ENCODE assay signal across 8 cellular contexts in genomic region chr1:33470495-33471012, GRCh38. TPM values are rescaled to one million over a fixed set of nuclear protein-coding genes. Genes with fewer than 3 reads are reported as not detected.
A peak's percentile ranks its signal among the peaks of the same experiment; 100 is the strongest.
DNase-seq lines count a peak whose midpoint lies in the region; ATAC-seq and TF ChIP-seq lines count a peak whose summit lies in the region.

No MANE protein-coding gene starts in this region.

- intact Hi-C loops in activated CD8-positive, alpha-beta T cell treated with anti-CD3 and anti-CD28 coated beads for 36 hours (cut with micrococcal nuclease), result loop anchor here (5.0 kb wide), 1 partner anchor 173 kb away; no protein-coding TSS in a partner anchor

- H3K4me1 ChIP-seq in endodermal cell (ENCODE audit: control insufficient read depth, insufficient read depth, low read length), result no peaks in the 10 kb centered on the region

- TF ChIP-seq CTCF in HL-60 (IDR thresholded peaks at IDR 0.05; ENCODE audit: insufficient read depth, low read length) (peak; percentile 95), endodermal cell (conservative IDR thresholded peaks at IDR 0.05) (peak; percentile 94), mesothelial cell of epicardium (IDR thresholded peaks at IDR 0.05; ENCODE audit: unreplicated experiment) (peak; percentile 56)
- peak; percentile 68 for TF ChIP-seq CTCF in activated CD8-positive, alpha-beta T cell treated with anti-CD3 and anti-CD28 coated beads for 36 hours (IDR thresholded peaks at IDR 0.05)

- no peak overlapping the region for H3K27ac Mint-ChIP-seq in activated CD8-positive, alpha-beta T cell treated with anti-CD3 and anti-CD28 coated beads for 36 hours
- H3K27ac Mint-ChIP-seq in endodermal cell (no peak overlapping the region), mesothelial cell of epicardium (no peak overlapping the region)

- peaks cover 18% of the 10 kb centered on the region for H3K4me1 Mint-ChIP-seq in activated CD8-positive, alpha-beta T cell treated with anti-CD3 and anti-CD28 coated beads for 36 hours (ENCODE audit: low read depth)
- H3K4me1 Mint-ChIP-seq in endodermal cell (peaks cover 7% of the 10 kb centered on the region), mesothelial cell of epicardium (peaks cover 17% of the 10 kb centered on the region)

- peak; percentile 90 for DNase-seq in EL
- peak; percentile 47 to 68 for DNase-seq in HL-60 (ENCODE audit: low read depth in 1 of 2, low spot score in 1 of 2)
- peak; percentile 74 for DNase-seq in NCI-H748 treated with DMSO at 0.1 percent for 48 hours (lab: John Stamatoyannopoulos, UW)
- peak; percentile 83 for DNase-seq in activated CD8-positive, alpha-beta T cell treated with anti-CD3 and anti-CD28 coated beads for 36 hours
- peak; percentile 89 for DNase-seq in endodermal cell
- peak; percentile 41 to 71 for DNase-seq in mesothelial cell of epicardium (ENCODE audit: low spot score in 2 of 2, unreplicated experiment in 2 of 2)
- peak; percentile 8 to 26 for DNase-seq in stimulated activated CD8-positive, alpha-beta memory T cell treated with anti-CD3 and anti-CD28 coated beads, Interleukin-2, amount 100 ng/mL, for 1 hour (ENCODE audit: low read depth in 2 of 2)

- WGBS in endodermal cell (ENCODE audit: insufficient coverage in 1 of 2, insufficient read length in 1 of 2), 2 experiments, result 17 to 26% methylated on average over 6 to 11 of the region's 11 CpGs

- H3K27me3 ChIP-seq in HL-60 (ENCODE audit: insufficient read depth, poor library complexity, severe bottlenecking) (no peaks in the 10 kb centered on the region), endodermal cell (ENCODE audit: control insufficient read depth, insufficient read depth, low read length, poor library complexity, severe bottlenecking) (no peaks in the 10 kb centered on the region)

- peak; percentile 60 for ATAC-seq in activated CD8-positive, alpha-beta T cell treated with anti-CD3 and anti-CD28 coated beads for 36 hours
- no peak for ATAC-seq in HG02623 (IDR thresholded peaks at IDR 0.05; ENCODE audit: unreplicated experiment)

- no peaks in the 10 kb centered on the region for H3K36me3 ChIP-seq in endodermal cell (ENCODE audit: control insufficient read depth, insufficient read depth, low read length)

- H3K27ac ChIP-seq in HL-60 (replicated peaks), result no peak overlapping the region
- H3K27ac ChIP-seq in endodermal cell (ENCODE audit: low read depth, low read length), result no peak overlapping the region

- CTCF ChIA-PET in activated CD8-positive, alpha-beta T cell treated with anti-CD3 and anti-CD28 coated beads for 36 hours (lab: Charles Lee), result interaction anchor here (0.7 to 3.9 kb wide), 24 partner anchors 10 to 343 kb away, joined by 3 to 37 read pairs (median 4); partner anchors contain the start of gene TRIM62

- POLR2A ChIA-PET in activated CD8-positive, alpha-beta T cell treated with anti-CD3 and anti-CD28 coated beads for 36 hours (lab: Charles Lee), result no interaction called here

- no peak overlapping the region for H3K4me3 Mint-ChIP-seq in activated CD8-positive, alpha-beta T cell treated with anti-CD3 and anti-CD28 coated beads for 36 hours
- H3K4me3 Mint-ChIP-seq in endodermal cell, result no peak overlapping the region
- H3K4me3 Mint-ChIP-seq in mesothelial cell of epicardium, result no peak overlapping the region

- H3K9me3 ChIP-seq in endodermal cell (ENCODE audit: control insufficient read depth, low read length), result no peaks in the 10 kb centered on the region

- H3K9me3 Mint-ChIP-seq in activated CD8-positive, alpha-beta T cell treated with anti-CD3 and anti-CD28 coated beads for 36 hours, result no peaks in the 10 kb centered on the region
- H3K9me3 Mint-ChIP-seq in endodermal cell (no peaks in the 10 kb centered on the region), mesothelial cell of epicardium (no peaks in the 10 kb centered on the region)

- no peak overlapping the region for H3K9ac ChIP-seq in endodermal cell (ENCODE audit: extremely low read depth, low read length, poor library complexity, severe bottlenecking)

- H3K36me3 Mint-ChIP-seq in activated CD8-positive, alpha-beta T cell treated with anti-CD3 and anti-CD28 coated beads for 36 hours (ENCODE audit: low read depth), result no peaks in the 10 kb centered on the region
- H3K36me3 Mint-ChIP-seq in endodermal cell (ENCODE audit: low read depth) (no peaks in the 10 kb centered on the region), mesothelial cell of epicardium (no peaks in the 10 kb centered on the region)

- H3K4me3 ChIP-seq in HL-60 (replicated peaks; ENCODE audit: insufficient read depth, low read length), result no peak overlapping the region
- H3K4me3 ChIP-seq in endodermal cell (ENCODE audit: low read length), result no peak overlapping the region

- H3K27me3 Mint-ChIP-seq in activated CD8-positive, alpha-beta T cell treated with anti-CD3 and anti-CD28 coated beads for 36 hours, result no peaks in the 10 kb centered on the region
- H3K27me3 Mint-ChIP-seq in endodermal cell (ENCODE audit: insufficient read depth), result peaks cover 2% of the 10 kb centered on the region
- H3K27me3 Mint-ChIP-seq in mesothelial cell of epicardium (ENCODE audit: low read depth), result no peaks in the 10 kb centered on the region

RNA-seq across cellular contexts. Expression of gene ZSCAN20, which starts 1.9 kb away (rescaled TPM):
- total RNA-seq in activated CD8-positive, alpha-beta T cell treated with anti-CD3 and anti-CD28 coated beads for 36 hours, result 1 to 10 TPM; 2.6 to 3.2 TPM
- 1 to 10 TPM; 5.8 to 6.1 TPM for total RNA-seq in endodermal cell
- polyA plus RNA-seq in endodermal cell (2013, experiment 1 of 2), result 5.0 TPM
- 4.0 TPM for polyA plus RNA-seq in endodermal cell (2013, experiment 2 of 2)
- total RNA-seq in mesothelial cell of epicardium, result 7.6 to 9.2 TPM (median 8.0 TPM) in 3 replicates

RNA-seq across cellular contexts. Expression of gene PHC2, which starts 39.7 kb away (rescaled TPM):
- total RNA-seq in activated CD8-positive, alpha-beta T cell treated with anti-CD3 and anti-CD28 coated beads for 36 hours, result 10 to 100 TPM; 26.0 to 28.0 TPM
- total RNA-seq in endodermal cell, result 10 to 100 TPM; 32.1 to 43.9 TPM
- 128 TPM for polyA plus RNA-seq in endodermal cell (2013, experiment 1 of 2)
- 129 TPM for polyA plus RNA-seq in endodermal cell (2013, experiment 2 of 2)
- total RNA-seq in mesothelial cell of epicardium, result 99.5 to 104 TPM (median 99.7 TPM) in 3 replicates

Comparison
In these comparisons a context has a peak if more than half of its experiments do, and no peak if none do; other contexts are left out.
1. DNase-seq: peak in every context shown above with its lines; median percentile 90 in EL; 89 in endodermal cell; 83 in activated CD8-positive, alpha-beta T cell treated with anti-CD3 and anti-CD28 coated beads for 36 hours; 74 in NCI-H748 treated with DMSO at 0.1 percent for 48 hours; 58 in HL-60; 56 in mesothelial cell of epicardium; 17 in stimulated activated CD8-positive, alpha-beta memory T cell treated with anti-CD3 and anti-CD28 coated beads, Interleukin-2, amount 100 ng/mL, for 1 hour.